ENCODE assay signal across 31 cellular contexts in genomic region chr4:169198167-169198566, GRCh38.
"Had no signal": no experiment of that assay in that cellular context is flagged by ENCODE, and none has a peak within 500 bp of the region (broad histone marks: within the 10 kb centered on the region; RNA-seq: fewer than 3 reads in every experiment).

No MANE protein-coding gene starts in this region.

- H3K4me1 ChIP-seq: breast epithelium, colonic mucosa had no signal

- H3K9me3 Mint-ChIP-seq: activated CD4-positive, alpha-beta T cell treated with anti-CD3 and anti-CD28 coated beads, Interleukin-2, amount 10 ng/mL, durations not matched to agents 24 days and 14 days; activated naive CD4-positive, alpha-beta T cell treated with anti-CD3 and anti-CD28 coated beads, Interleukin-2, amount 10 ng/mL, durations not matched to agents 7 days and 5 days; activated naive CD8-positive, alpha-beta T cell treated with anti-CD3 and anti-CD28 coated beads, Interleukin-2, amount 10 ng/mL, durations not matched to agents 7 days and 5 days; T-helper 2 cell treated with Interferon-gamma antibody and Interleukin-4, amounts not matched to agents 5 μg/mL and 100 μg/mL, for 36 hours had no signal

- DNase-seq: activated CD4-positive, alpha-beta memory T cell treated with anti-CD3 and anti-CD28 coated beads for 36 hours; activated CD4-positive, alpha-beta T cell treated with anti-CD3 and anti-CD28 coated beads for 36 hours; activated CD4-positive, alpha-beta T cell treated with anti-CD3 and anti-CD28 coated beads, Interleukin-2, amount 10 ng/mL, durations not matched to agents 24 days and 14 days; activated CD4-positive, CD25-positive, alpha-beta regulatory T cell; activated CD4-positive, CD25-positive, alpha-beta regulatory T cell treated with anti-CD3 and anti-CD28 coated beads, Interleukin-2, amount 50 U/mL, for 72 hours; activated CD8-positive, alpha-beta memory T cell treated with anti-CD3 and anti-CD28 coated beads, Interleukin-2, amount 50 U/mL, for 48 hours; activated gamma-delta T cell; activated naive CD4-positive, alpha-beta T cell; activated naive CD4-positive, alpha-beta T cell treated with anti-CD3 and anti-CD28 coated beads, Interleukin-2, amount 10 ng/mL, durations not matched to agents 7 days and 5 days; activated naive CD8-positive, alpha-beta T cell treated with anti-CD3 and anti-CD28 coated beads, Interleukin-2, amount 10 ng/mL, durations not matched to agents 7 days and 5 days; activated T-cell treated with anti-CD3 and anti-CD28 coated beads for 4 hours; activated T-cell treated with anti-CD3 and anti-CD28 coated beads, Interleukin-2, amount 50 U/mL, for 24 hours; activated T-cell treated with anti-CD3 and anti-CD28 coated beads, Interleukin-2, amount 50 U/mL, for 72 hours; central memory CD4-positive, alpha-beta T cell; cerebellar nuclear complex; colonic mucosa; effector CD8-positive, alpha-beta T cell; esophagus squamous epithelium; foreskin melanocyte; head of caudate nucleus; T-helper 1 cell; T-helper 17 cell; T1000 had no signal

- H3K27ac ChIP-seq: ascending aorta, breast epithelium, cardiac muscle cell, colonic mucosa, epithelial cell of prostate, esophagus squamous epithelium had no signal

- H3K9me3 ChIP-seq: breast epithelium, colonic mucosa, esophagus squamous epithelium had no signal

- H3K36me3 Mint-ChIP-seq: activated CD4-positive, alpha-beta memory T cell treated with anti-CD3 and anti-CD28 coated beads for 36 hours; activated naive CD4-positive, alpha-beta T cell treated with anti-CD3 and anti-CD28 coated beads, Interleukin-2, amount 10 ng/mL, durations not matched to agents 7 days and 5 days; activated naive CD4-positive, alpha-beta T cell treated with anti-CD3 and anti-CD28 coated beads, Interleukin-2, amount 50 U/mL, for 72 hours; activated naive CD8-positive, alpha-beta T cell treated with anti-CD3 and anti-CD28 coated beads, Interleukin-2, amount 10 ng/mL, durations not matched to agents 7 days and 5 days had no signal

- H3K36me3 ChIP-seq: ascending aorta, breast epithelium, cardiac muscle cell, colonic mucosa, esophagus squamous epithelium had no signal

- ATAC-seq: activated CD4-positive, alpha-beta T cell treated with anti-CD3 and anti-CD28 coated beads for 36 hours; activated naive CD4-positive, alpha-beta T cell treated with anti-CD3 and anti-CD28 coated beads, Interleukin-2, amount 50 U/mL, for 72 hours; activated T-cell treated with anti-CD3 and anti-CD28 coated beads, Interleukin-2, amount 50 U/mL, for 72 hours; T-helper 17 cell had no signal

- FAIRE-seq: endothelial cell of umbilical vein had no signal

- H3K27me3 ChIP-seq: ascending aorta, breast epithelium, cardiac muscle cell, colonic mucosa, esophagus squamous epithelium had no signal

- H3K27me3 Mint-ChIP-seq: activated CD4-positive, alpha-beta memory T cell treated with anti-CD3 and anti-CD28 coated beads for 36 hours; activated naive CD4-positive, alpha-beta T cell treated with anti-CD3 and anti-CD28 coated beads, Interleukin-2, amount 10 ng/mL, durations not matched to agents 7 days and 5 days; brain had no signal

- H3K4me3 Mint-ChIP-seq: activated CD4-positive, alpha-beta memory T cell treated with anti-CD3 and anti-CD28 coated beads for 36 hours; activated CD4-positive, alpha-beta T cell treated with anti-CD3 and anti-CD28 coated beads for 36 hours; activated CD4-positive, alpha-beta T cell treated with anti-CD3 and anti-CD28 coated beads, Interleukin-2, amount 10 ng/mL, durations not matched to agents 24 days and 14 days; activated naive CD4-positive, alpha-beta T cell treated with anti-CD3 and anti-CD28 coated beads, Interleukin-2, amount 10 ng/mL, durations not matched to agents 7 days and 5 days; activated naive CD8-positive, alpha-beta T cell treated with anti-CD3 and anti-CD28 coated beads, Interleukin-2, amount 10 ng/mL, durations not matched to agents 7 days and 5 days; activated T-cell treated with anti-CD3 and anti-CD28 coated beads, Interleukin-2, amount 50 U/mL, for 24 hours; activated T-cell treated with anti-CD3 and anti-CD28 coated beads, Interleukin-2, amount 50 U/mL, for 72 hours; brain; T-helper 17 cell; T-helper 2 cell treated with Interferon-gamma antibody and Interleukin-4, amounts not matched to agents 5 μg/mL and 100 μg/mL, for 36 hours had no signal

- H3K4me3 ChIP-seq: ascending aorta, breast epithelium, cardiac muscle cell, colonic mucosa, esophagus squamous epithelium had no signal

- H3K4me1 Mint-ChIP-seq: activated CD4-positive, alpha-beta T cell treated with anti-CD3 and anti-CD28 coated beads for 36 hours; activated CD4-positive, alpha-beta T cell treated with anti-CD3 and anti-CD28 coated beads, Interleukin-2, amount 10 ng/mL, durations not matched to agents 24 days and 14 days; activated naive CD4-positive, alpha-beta T cell treated with anti-CD3 and anti-CD28 coated beads, Interleukin-2, amount 10 ng/mL, durations not matched to agents 7 days and 5 days; activated naive CD8-positive, alpha-beta T cell treated with anti-CD3 and anti-CD28 coated beads, Interleukin-2, amount 10 ng/mL, durations not matched to agents 7 days and 5 days; T-helper 17 cell had no signal

- H3K27ac Mint-ChIP-seq: activated CD4-positive, alpha-beta memory T cell treated with anti-CD3 and anti-CD28 coated beads for 36 hours; activated CD4-positive, alpha-beta T cell treated with anti-CD3 and anti-CD28 coated beads for 36 hours; activated CD4-positive, alpha-beta T cell treated with anti-CD3 and anti-CD28 coated beads, Interleukin-2, amount 10 ng/mL, durations not matched to agents 24 days and 14 days; activated naive CD4-positive, alpha-beta T cell treated with anti-CD3 and anti-CD28 coated beads, Interleukin-2, amount 10 ng/mL, durations not matched to agents 7 days and 5 days; activated naive CD4-positive, alpha-beta T cell treated with anti-CD3 and anti-CD28 coated beads, Interleukin-2, amount 50 U/mL, for 72 hours; activated naive CD8-positive, alpha-beta T cell treated with anti-CD3 and anti-CD28 coated beads, Interleukin-2, amount 10 ng/mL, durations not matched to agents 7 days and 5 days; activated T-cell treated with anti-CD3 and anti-CD28 coated beads, Interleukin-2, amount 50 U/mL, for 24 hours; brain; T-helper 17 cell; T-helper 2 cell treated with Interferon-gamma antibody and Interleukin-4, amounts not matched to agents 5 μg/mL and 100 μg/mL, for 36 hours had no signal
